ENCODE assay signal across 20 cellular contexts in genomic region chr21:36567216-36567917, GRCh38.
DNase-seq lines count a peak whose midpoint lies in the region; ATAC-seq and TF ChIP-seq lines count a peak whose summit lies in the region.
"Had no signal": no experiment of that assay in that cellular context is flagged by ENCODE, and none has a peak within 500 bp of the region (broad histone marks: within the 10 kb centered on the region; RNA-seq: fewer than 3 reads in every experiment).

No MANE protein-coding gene starts in this region.

- H3K27me3 Mint-ChIP-seq in mesothelial cell of epicardium (ENCODE audit: low read depth) = peaks cover 41% of the 10 kb centered on the region

- no TSS peak for BruUV-seq in A673 (replicated peaks; lab: Mats Ljungman, UMichigan)

- CTCF ChIA-PET in A673 (lab: Charles Lee) = interaction anchor here (0.8 kb wide), 1 partner anchor 63 kb away, joined by 3 read pairs; no protein-coding TSS in a partner anchor
- CTCF ChIA-PET in HEK293T (lab: Yijun Ruan, JAX) = interaction anchor here (1.2 to 1.8 kb wide), 2 partner anchors 18 to 62 kb away, joined by 4 to 6 read pairs; no protein-coding TSS in a partner anchor

- DNase-seq in A673 (ENCODE audit: low spot score) = peak; percentile 95
- peak; percentile 76 for DNase-seq in HEK293T (ENCODE audit: extremely low spot score)
- DNase-seq in SK-N-MC (ENCODE audit: low read depth, low spot score) = peak; percentile 91
- DNase-seq in mesothelial cell of epicardium (ENCODE audit: low spot score in 2 of 2, unreplicated experiment in 2 of 2) = no peak
- no peak for DNase-seq in NCI-H2196 (lab: John Stamatoyannopoulos, UW; ENCODE audit: unreplicated experiment)
- no peak for DNase-seq in GF-D8 (lab: John Stamatoyannopoulos, UW)
- DNase-seq in uterus = no peak
- DNase-seq: CD4-positive, alpha-beta T cell; COR-L47; DMS79; KBM-7; NCI-H1092; NCI-H146; NCI-H2081 treated with DMSO at 0.1 percent for 48 hours; NCI-H510A had no signal

- no peaks in the 10 kb centered on the region for H3K36me3 Mint-ChIP-seq in mesothelial cell of epicardium

- ATAC-seq in GM21367 (IDR thresholded peaks at IDR 0.05; ENCODE audit: unreplicated experiment) = no peak
- ATAC-seq: A549, GM23338 had no signal

- no peaks in the 10 kb centered on the region for H3K27me3 ChIP-seq in A673 (replicated peaks; ENCODE audit: insufficient read depth, low read depth, low read length, poor library complexity)
- no peaks in the 10 kb centered on the region for H3K27me3 ChIP-seq in uterus

- H3K4me3 ChIP-seq in A673 (ENCODE audit: low read depth, low read length, poor library complexity, severe bottlenecking) (no peak overlapping the region), SK-N-MC (peak overlapping the region; percentile 48), uterus (no peak overlapping the region)
- H3K4me3 ChIP-seq: A549, GM23338, HAP-1 had no signal

- H3K27ac ChIP-seq in A673 (ENCODE audit: low read depth, low read length, poor library complexity, severe bottlenecking) (peak overlapping the region; percentile 13), SK-N-MC (no peak overlapping the region), uterus (no peak overlapping the region)
- H3K27ac ChIP-seq: A549, HL-60 had no signal

- TF ChIP-seq CTCF in A673 (conservative IDR thresholded peaks at IDR 0.05; ENCODE audit: low read depth, low read length) (no peak), mesothelial cell of epicardium (IDR thresholded peaks at IDR 0.05; ENCODE audit: unreplicated experiment) (no peak), uterus (IDR thresholded peaks at IDR 0.05) (no peak)

- H3K36me3 ChIP-seq in A673 (ENCODE audit: insufficient read depth, low read length, poor library complexity, severe bottlenecking) = no peaks in the 10 kb centered on the region
- no peaks in the 10 kb centered on the region for H3K36me3 ChIP-seq in SK-N-MC (ENCODE audit: insufficient read depth, low read length)
- no peaks in the 10 kb centered on the region for H3K36me3 ChIP-seq in uterus
- H3K36me3 ChIP-seq: HAP-1 had no signal

- H3K27ac Mint-ChIP-seq in mesothelial cell of epicardium = peak overlapping the region; percentile 74
- H3K27ac Mint-ChIP-seq: CD4-positive, alpha-beta T cell; GM23338 had no signal

- intact Hi-C loops in A673 (cut with micrococcal nuclease; ENCODE audit: unreplicated experiment) = no loop called here
- intact Hi-C loops in uterus (cut with DNase I; ENCODE audit: low total_unique reads) = no loop called here

- POLR2A ChIA-PET in A673 (lab: Charles Lee; ENCODE audit: low non-redundant PET) (no interaction called here), HEK293T (lab: Yijun Ruan, JAX) (interaction anchor here (0.6 kb wide), 2 partner anchors 19 to 247 kb away, joined by 3 read pairs; partner anchors contain the start of gene MORC3)

- no peak for TF ChIP-seq POLR2A in uterus (IDR thresholded peaks at IDR 0.05)

- no peaks in the 10 kb centered on the region for H3K9me3 Mint-ChIP-seq in mesothelial cell of epicardium
- H3K9me3 Mint-ChIP-seq: CD4-positive, alpha-beta T cell had no signal

- H3K9me3 ChIP-seq in A673 (ENCODE audit: low read depth, low read length, poor library complexity, severe bottlenecking) (no peaks in the 10 kb centered on the region), SK-N-MC (ENCODE audit: low read depth, low read length) (no peaks in the 10 kb centered on the region), uterus (no peaks in the 10 kb centered on the region)
- H3K9me3 ChIP-seq: HAP-1 had no signal

- peaks cover 61% of the 10 kb centered on the region for H3K4me1 Mint-ChIP-seq in mesothelial cell of epicardium
- H3K4me1 Mint-ChIP-seq: GM23338 had no signal

- no peak overlapping the region for H3K4me3 Mint-ChIP-seq in mesothelial cell of epicardium
- H3K4me3 Mint-ChIP-seq: CD4-positive, alpha-beta T cell; GM23338 had no signal

- H3K9ac ChIP-seq in SK-N-MC (ENCODE audit: insufficient read length) = no peak overlapping the region

- H3K4me1 ChIP-seq in A673 (ENCODE audit: insufficient read depth, low read length, poor library complexity, severe bottlenecking) = peaks cover 34% of the 10 kb centered on the region
- H3K4me1 ChIP-seq in uterus = no peaks in the 10 kb centered on the region
- H3K4me1 ChIP-seq: A549, HAP-1 had no signal

TF ChIP-seq in HEK293T, 16 proteins besides CTCF, POLR2A, EP300 and RAD21:
- TF ChIP-seq ELF4 (IDR thresholded peaks at IDR 0.05) (no peak), PKNOX1 (IDR thresholded peaks at IDR 0.05) (peak; percentile 95), FOXM1 (IDR thresholded peaks at IDR 0.05; ENCODE audit: borderline replicate concordance) (peak; percentile 71), FOXA1 (IDR thresholded peaks at IDR 0.05) (no peak), HDGF (IDR thresholded peaks at IDR 0.05; ENCODE audit: borderline replicate concordance) (no peak), LEF1 (IDR thresholded peaks at IDR 0.05; ENCODE audit: borderline replicate concordance) (peak; percentile 71; the same call in 1 of the 2 replicates), TARDBP (IDR thresholded peaks at IDR 0.05) (no peak), CTBP1 (IDR thresholded peaks at IDR 0.05; ENCODE audit: borderline replicate concordance) (peak; percentile 92), ARNT (IDR thresholded peaks at IDR 0.05) (peak; percentile 82)

Comparison
In these comparisons a context has a peak if more than half of its experiments do, and no peak if none do; other contexts are left out.
1. DNase-seq: peak in A673 (single experiment), HEK293T (single experiment) and SK-N-MC (single experiment); none in mesothelial cell of epicardium (0 of 2), NCI-H2196 (single experiment), GF-D8 (single experiment) and uterus (0 of 2).